In the genomic region with DNA sequence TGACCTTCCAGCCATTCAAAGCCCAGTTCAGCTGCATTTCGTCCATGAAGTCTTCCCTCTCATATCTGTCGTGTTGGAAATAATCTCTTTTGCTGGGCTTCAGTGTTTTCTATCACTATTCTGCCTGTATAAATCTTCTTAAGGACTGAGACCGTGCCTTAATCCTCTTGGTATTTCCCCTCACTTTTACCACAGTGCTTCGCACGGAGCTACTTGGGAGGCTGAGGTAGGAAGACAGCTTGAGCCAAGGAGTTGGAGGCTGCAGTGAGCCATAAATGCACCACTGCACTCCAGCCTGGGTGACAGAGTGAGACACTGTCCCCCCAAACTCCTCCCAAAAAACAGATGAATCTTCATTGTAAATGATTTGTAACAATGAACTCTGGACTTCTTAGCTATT, we compare ENCODE assay signal across 24 cellular contexts. TPM values are rescaled to one million over a fixed set of nuclear protein-coding genes. Genes with fewer than 3 reads are reported as not detected.
DNase-seq lines count a peak whose midpoint lies in the region; ATAC-seq, FAIRE-seq and TF ChIP-seq lines count a peak whose summit lies in the region.
"Had no signal": no experiment of that assay in that cellular context is flagged by ENCODE, and none has a peak within 500 bp of the region (broad histone marks: within the 10 kb centered on the region; RNA-seq: fewer than 3 reads in every experiment).

No MANE protein-coding gene starts in this region.

- H3K23ac ChIP-seq in mesendoderm (ENCODE audit: low read length) = no peak overlapping the region

- TF ChIP-seq CTCF in HepG2 (CRISPR knock-in tag; IDR thresholded peaks at IDR 0.05) = no peak
- TF ChIP-seq CTCF in right lobe of liver (IDR thresholded peaks at IDR 0.05) = no peak
- TF ChIP-seq CTCF in endodermal cell (conservative IDR thresholded peaks at IDR 0.05) = no peak
- TF ChIP-seq CTCF in smooth muscle cell (IDR thresholded peaks at IDR 0.05; ENCODE audit: borderline replicate concordance, insufficient read depth, poor library complexity, severe bottlenecking) = no peak

- H3K9me3 ChIP-seq in HepG2 (ENCODE audit: low read length) (no peaks in the 10 kb centered on the region), right lobe of liver (no peaks in the 10 kb centered on the region), endodermal cell (ENCODE audit: control insufficient read depth, low read length) (no peaks in the 10 kb centered on the region), smooth muscle cell (replicated peaks; ENCODE audit: low read depth) (no peaks in the 10 kb centered on the region)

- H4K5ac ChIP-seq in mesendoderm (ENCODE audit: low read length) = no peak overlapping the region

- POLR2A ChIA-PET in HepG2 (lab: Yijun Ruan, JAX) = interaction anchor here (1.6 kb wide), 1 partner anchor 119 kb away, joined by 5 read pairs; no protein-coding TSS in a partner anchor

- H3K4me3 Mint-ChIP-seq in endodermal cell = no peak overlapping the region
- H3K4me3 Mint-ChIP-seq: CD8-positive, alpha-beta memory T cell; HFFc6 had no signal

- H3K4me3 ChIP-seq in HepG2 (replicated peaks in 1 of 3; ENCODE audit: insufficient read depth in 1 of 3, low read depth in 2 of 3, low read length in 3 of 3) (no peak overlapping the region), right lobe of liver (no peak overlapping the region), endodermal cell (ENCODE audit: low read length) (no peak overlapping the region), mesendoderm (ENCODE audit: low read length) (no peak overlapping the region), smooth muscle cell (no peak overlapping the region)

- peaks cover 9% of the 10 kb centered on the region for H3K4me1 Mint-ChIP-seq in endodermal cell
- H3K4me1 Mint-ChIP-seq: CD8-positive, alpha-beta memory T cell had no signal

- H3K9ac ChIP-seq in HepG2 (ENCODE audit: insufficient read depth, low read depth, low read length) (no peak overlapping the region), endodermal cell (ENCODE audit: extremely low read depth, low read length, poor library complexity, severe bottlenecking) (no peak overlapping the region), mesendoderm (ENCODE audit: low read length) (no peak overlapping the region), smooth muscle cell (ENCODE audit: low read depth) (no peak overlapping the region)

- H3K27me3 ChIP-seq in HepG2 (ENCODE audit: control insufficient read depth in 1 of 2, insufficient read depth in 2 of 2, low read length in 2 of 2) (no peaks in the 10 kb centered on the region), right lobe of liver (no peaks in the 10 kb centered on the region), endodermal cell (ENCODE audit: control insufficient read depth, insufficient read depth, low read length, poor library complexity, severe bottlenecking) (no peaks in the 10 kb centered on the region), mesendoderm (ENCODE audit: insufficient read depth, low read length, poor library complexity) (no peaks in the 10 kb centered on the region), smooth muscle cell (ENCODE audit: low read depth) (no peaks in the 10 kb centered on the region)

- no peak overlapping the region for H2BK120ac ChIP-seq in mesendoderm (ENCODE audit: low read depth, low read length)

- DNase-seq in HepG2 (ENCODE audit: low spot score) (no peak), right lobe of liver (no peak), endodermal cell (no peak), mesendoderm (no peak), smooth muscle cell (lab: John Stamatoyannopoulos, UW; ENCODE audit: unreplicated experiment) (no peak), islet precursor cell (no peak), GM19239 (ENCODE audit: insufficient read length, low spot score) (no peak)
- DNase-seq in effector CD4-positive, alpha-beta T cell = no peak
- DNase-seq: 8988T; CD8-positive, alpha-beta memory T cell; DND-41; GDM1; HFFc6; IMR-90; Kasumi-1; NCI-H1105 treated with DMSO at 0.1 percent for 48 hours; NCI-H1694 treated with DMSO at 0.1 percent for 48 hours; NCI-H345; NCI-H526 treated with DMSO at 0.1 percent for 48 hours; NK-92 treated with Interleukin-12 subunit alpha and Interleukin-12 subunit beta, amount 100 ng/mL, for 24 hours; OCI-M1; SIG-M5 had no signal

- H2AK5ac ChIP-seq in mesendoderm (ENCODE audit: low read length) = no peak overlapping the region

- peak overlapping the region; percentile 10; the same call in 1 of the 2 replicates for H3K4me2 ChIP-seq in HepG2 (ENCODE audit: low read depth, low read length)
- no peak overlapping the region for H3K4me2 ChIP-seq in mesendoderm (ENCODE audit: low read length)
- peak overlapping the region; percentile 65 for H3K4me2 ChIP-seq in smooth muscle cell

- no peak for FAIRE-seq in HepG2 (lab: Jason Lieb, UNC)
- no peak for FAIRE-seq in GM19239 (lab: Jason Lieb, UNC)
- FAIRE-seq: GM12891, H54 had no signal

- CTCF ChIA-PET in HepG2 (lab: Yijun Ruan, JAX; ENCODE audit: low intra/inter-chr PET ratio, low total read pairs) = no interaction called here

- intact Hi-C loops in HepG2 (cut with micrococcal nuclease; ENCODE audit: unreplicated experiment) (loop anchor here (5.0 kb wide), 1 partner anchor 654 kb away; no protein-coding TSS in a partner anchor), right lobe of liver (cut with DNase I) (no loop called here)

- H3K9me3 Mint-ChIP-seq in endodermal cell = no peaks in the 10 kb centered on the region
- H3K9me3 Mint-ChIP-seq: CD8-positive, alpha-beta memory T cell; HFFc6 had no signal

- H3K36me3 ChIP-seq in HepG2 (replicated peaks in 1 of 2; ENCODE audit: control insufficient read depth in 1 of 2, insufficient read depth in 2 of 2, low read length in 2 of 2) = no peaks in the 10 kb centered on the region
- H3K36me3 ChIP-seq in right lobe of liver = no peaks in the 10 kb centered on the region
- no peaks in the 10 kb centered on the region for H3K36me3 ChIP-seq in endodermal cell (ENCODE audit: control insufficient read depth, insufficient read depth, low read length)
- no peaks in the 10 kb centered on the region for H3K36me3 ChIP-seq in mesendoderm (ENCODE audit: control insufficient read depth, insufficient read depth, low read length)
- no peaks in the 10 kb centered on the region for H3K36me3 ChIP-seq in smooth muscle cell (ENCODE audit: low read depth)

- H4K8ac ChIP-seq in mesendoderm (ENCODE audit: low read depth, low read length) = no peak overlapping the region

- H3K27ac Mint-ChIP-seq in endodermal cell = peak overlapping the region; percentile 7
- H3K27ac Mint-ChIP-seq: CD8-positive, alpha-beta memory T cell; HFFc6 had no signal

- H3K4me1 ChIP-seq in HepG2 (ENCODE audit: insufficient read depth, low read length) (peaks cover 35% of the 10 kb centered on the region), right lobe of liver (peaks cover 0 to 17% (median 5%) of the 10 kb centered on the region in 4 donors), endodermal cell (ENCODE audit: control insufficient read depth, insufficient read depth, low read length) (no peaks in the 10 kb centered on the region), mesendoderm (ENCODE audit: control insufficient read depth, low read depth, low read length) (no peaks in the 10 kb centered on the region), smooth muscle cell (ENCODE audit: low read depth) (peaks cover 4% of the 10 kb centered on the region)

- H4K20me1 ChIP-seq in HepG2 (ENCODE audit: insufficient read depth, low read length) = no peaks in the 10 kb centered on the region
- no peaks in the 10 kb centered on the region for H4K20me1 ChIP-seq in smooth muscle cell (ENCODE audit: low read depth)

- no peaks in the 10 kb centered on the region for H3K27me3 Mint-ChIP-seq in endodermal cell (ENCODE audit: insufficient read depth)

- ATAC-seq in HepG2 (no peak), right lobe of liver (no peak)

- H3K79me1 ChIP-seq in mesendoderm (ENCODE audit: low read length) = no peaks in the 10 kb centered on the region

- H2BK5ac ChIP-seq in mesendoderm (ENCODE audit: low read length) = no peak overlapping the region

- H3K18ac ChIP-seq in mesendoderm (ENCODE audit: low read length) = peak overlapping the region; percentile 4

- peak overlapping the region; percentile 43 for H3K4ac ChIP-seq in mesendoderm (ENCODE audit: low read depth, low read length)

- no peaks in the 10 kb centered on the region for H3F3A ChIP-seq in smooth muscle cell (ENCODE audit: low read depth)

- H3K79me2 ChIP-seq in HepG2 (ENCODE audit: insufficient read depth, low read length) (no peaks in the 10 kb centered on the region), mesendoderm (ENCODE audit: control insufficient read depth, insufficient read depth, low read length) (no peaks in the 10 kb centered on the region), smooth muscle cell (ENCODE audit: low read depth) (no peaks in the 10 kb centered on the region)

- no peak overlapping the region for H2BK15ac ChIP-seq in mesendoderm (replicated peaks; ENCODE audit: low read depth)

- H3K56ac ChIP-seq in mesendoderm (ENCODE audit: low read length) = peak overlapping the region; percentile 17

- H2AFZ ChIP-seq in HepG2 (ENCODE audit: low read length) (no peak overlapping the region), smooth muscle cell (ENCODE audit: low read depth) (peak overlapping the region; percentile 30)

- no peak for TF ChIP-seq EP300 in HepG2 (IDR thresholded peaks at IDR 0.05; ENCODE audit: low read depth in 2 of 2, low read length in 2 of 2)
- no peak for TF ChIP-seq EP300 in HepG2 (CRISPR knock-in tag; IDR thresholded peaks at IDR 0.05; ENCODE audit: borderline replicate concordance)

- H3K36me3 Mint-ChIP-seq in endodermal cell (ENCODE audit: low read depth) = no peaks in the 10 kb centered on the region
- H3K36me3 Mint-ChIP-seq: CD8-positive, alpha-beta memory T cell had no signal

- TF ChIP-seq POLR2A in HepG2 (IDR thresholded peaks at IDR 0.05; ENCODE audit: insufficient read depth in 1 of 2, low read depth in 2 of 2, low read length in 2 of 2) (no peak), right lobe of liver (IDR thresholded peaks at IDR 0.05) (no peak)

- TF ChIP-seq RAD21 in HepG2 (CRISPR knock-in tag; IDR thresholded peaks at IDR 0.05) = no peak

- H3K27ac ChIP-seq in HepG2 (ENCODE audit: extremely low read length, insufficient read depth, low read length) (no peak overlapping the region), right lobe of liver (no peak overlapping the region), endodermal cell (ENCODE audit: low read depth, low read length) (no peak overlapping the region), mesendoderm (ENCODE audit: low read depth, low read length) (no peak overlapping the region), smooth muscle cell (ENCODE audit: low read depth) (peak overlapping the region; percentile 1)

- 27% methylated on average over 5 of the region's 5 CpGs for WGBS in HepG2 (ENCODE audit: low lambda C conversion rate)
- WGBS in right lobe of liver (ENCODE audit: insufficient coverage, low coverage, low lambda C conversion rate, missing lambda C conversion rate) = 69% methylated on average over 4 of the region's 5 CpGs
- 72 to 97% methylated on average over 3 to 5 of the region's 5 CpGs for WGBS in endodermal cell (ENCODE audit: insufficient coverage in 1 of 2, insufficient read length in 1 of 2), 2 experiments
- whole genome bisulfite sequencing in mesendoderm (ENCODE audit: extremely low coverage, insufficient coverage, low lambda C conversion rate) = no CpG with 5 or more reads among the region's 5 CpGs
- 19% methylated on average over 5 of the region's 5 CpGs for WGBS in smooth muscle cell (ENCODE audit: low lambda C conversion rate)

- in situ Hi-C loops in HepG2 (cut with HindIII; ENCODE audit: extremely low pct_ligation_motif_present, low pct_unique_long_range_greater_than_20kb) = loop anchor here (10.0 to 25.0 kb wide), 3 partner anchors 146 to 656 kb away; a partner anchor contains a TSS

- BruUV-seq in HepG2 (replicated peaks; lab: Mats Ljungman, UMichigan) = no TSS peak

RNA-seq across cellular contexts. Expression of a gene that starts 57.8 kb away (rescaled TPM):
- total RNA-seq in HepG2 (2016; rRNA removed; fragmentation: Illumina TruSeq; extraction: Trizol) (59.7 and 95.0 TPM in 2 replicates), right lobe of liver (10 to 100 TPM; 11.0 to 24.6 (median 19.4) TPM), endodermal cell (10 to 100 TPM; 49.9 to 54.1 TPM), smooth muscle cell (34.4 and 61.3 TPM in 2 replicates)
- 21.2 and 23.9 TPM in 2 replicates for total RNA-seq in HepG2 (2016; cell fraction: cytosol; rRNA removed; fragmentation: Illumina TruSeq; extraction: Trizol; ENCODE audit: low read depth)
- 60.0 and 92.4 TPM in 2 replicates for total RNA-seq in HepG2 (2016; cell fraction: insoluble cytoplasmic fraction; rRNA removed; fragmentation: Illumina TruSeq; extraction: Trizol)
- total RNA-seq in HepG2 (2016; cell fraction: membrane; rRNA removed; fragmentation: Illumina TruSeq; extraction: Trizol) = 13.8 and 20.4 TPM in 2 replicates
- 28.1 and 28.5 TPM in 2 replicates for total RNA-seq in HepG2 (2016; cell fraction: nucleus; rRNA removed; fragmentation: Illumina TruSeq; extraction: Trizol)
- polyA plus RNA-seq in HepG2 (2011; rRNA removed) (14.5 and 20.0 TPM in 2 replicates), smooth muscle cell (45.4 and 58.2 TPM in 2 replicates)
- 23.7 and 29.5 TPM in 2 replicates for polyA plus RNA-seq in HepG2 (2011; cell fraction: cytosol; rRNA removed)
- 8.2 and 8.9 TPM in 2 replicates for polyA plus RNA-seq in HepG2 (2011; cell fraction: nucleus; rRNA removed)
- polyA plus RNA-seq in HepG2 (2012) = 25.3 and 30.2 TPM in 2 replicates
- 5.2 and 7.4 TPM in 2 replicates for polyA plus RNA-seq in HepG2 (2016; cell fraction: cytosol; fragmentation: Illumina TruSeq; extraction: Trizol; ENCODE audit: low read depth)
- polyA plus RNA-seq in HepG2 (2016; cell fraction: insoluble cytoplasmic fraction; fragmentation: Illumina TruSeq; extraction: Trizol; ENCODE audit: low read depth) = 79.7 and 90.7 TPM in 2 replicates
- 9.3 and 9.5 TPM in 2 replicates for polyA plus RNA-seq in HepG2 (2016; cell fraction: membrane; fragmentation: Illumina TruSeq; extraction: Trizol; ENCODE audit: low read depth)
- 25.9 and 30.7 TPM in 2 replicates for polyA plus RNA-seq in HepG2 (2016; cell fraction: nucleus; fragmentation: Illumina TruSeq; extraction: Trizol; ENCODE audit: insufficient read depth, low read depth)
- 13.5 and 35.0 TPM in 2 replicates for polyA minus RNA-seq in HepG2 (2011; rRNA and poly(A)+ RNA removed; ENCODE audit: low replicate concordance)
- 14.5 and 19.1 TPM in 2 replicates for polyA minus RNA-seq in HepG2 (2011; cell fraction: cytosol; rRNA and poly(A)+ RNA removed)
- polyA minus RNA-seq in HepG2 (2011; cell fraction: nucleus; rRNA and poly(A)+ RNA removed) = 21.5 and 28.7 TPM in 2 replicates
- 43.9 TPM for polyA plus RNA-seq in endodermal cell (2013, experiment 1 of 2)
- polyA plus RNA-seq in endodermal cell (2013, experiment 2 of 2) = 41.0 TPM
- 66.5 TPM for polyA plus RNA-seq in mesendoderm (2013, experiment 1 of 2)
- polyA plus RNA-seq in mesendoderm (2013, experiment 2 of 2) = 68.7 TPM
